ENCODE assay signal across 1 cellular context in the genomic region with DNA sequence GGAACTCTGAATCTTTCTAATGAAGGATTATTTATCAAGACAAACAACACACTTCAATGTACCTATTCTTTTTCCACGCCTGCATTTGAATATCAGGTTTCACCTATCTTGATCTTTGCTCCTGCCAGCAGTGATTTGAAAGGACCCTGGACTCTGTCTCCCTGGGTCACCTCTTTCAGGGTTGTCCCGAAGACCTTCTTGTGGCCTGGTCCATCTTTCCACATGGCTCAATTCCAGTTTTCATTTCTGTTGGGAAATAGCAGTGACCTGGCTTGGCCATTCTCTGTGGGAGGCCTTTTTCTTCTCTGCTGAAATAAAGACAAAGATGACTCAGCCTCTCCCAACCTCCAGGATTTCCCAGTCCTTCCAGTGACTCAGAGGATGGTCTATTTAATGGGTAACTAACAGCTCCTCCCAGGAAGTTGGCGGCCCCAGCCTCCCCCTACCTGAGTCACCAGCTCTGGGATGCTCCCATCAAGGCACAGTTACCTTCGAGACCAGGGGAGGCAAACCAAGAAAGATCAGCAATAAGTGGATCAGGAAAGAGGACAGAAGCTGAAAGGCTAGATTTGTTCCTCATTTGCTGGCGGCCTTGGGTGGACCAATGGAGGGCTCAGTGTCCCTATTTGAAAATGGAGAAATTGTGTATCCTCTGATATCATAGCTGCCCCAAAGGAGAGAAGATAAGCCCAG.
TF ChIP-seq lines count a peak whose summit lies in the region.

No MANE protein-coding gene starts in this region.

TF ChIP-seq in HepG2, 621 proteins besides CTCF, POLR2A, EP300 and RAD21 (continued from another document and continues in another):
- TF ChIP-seq, protein P1, sequence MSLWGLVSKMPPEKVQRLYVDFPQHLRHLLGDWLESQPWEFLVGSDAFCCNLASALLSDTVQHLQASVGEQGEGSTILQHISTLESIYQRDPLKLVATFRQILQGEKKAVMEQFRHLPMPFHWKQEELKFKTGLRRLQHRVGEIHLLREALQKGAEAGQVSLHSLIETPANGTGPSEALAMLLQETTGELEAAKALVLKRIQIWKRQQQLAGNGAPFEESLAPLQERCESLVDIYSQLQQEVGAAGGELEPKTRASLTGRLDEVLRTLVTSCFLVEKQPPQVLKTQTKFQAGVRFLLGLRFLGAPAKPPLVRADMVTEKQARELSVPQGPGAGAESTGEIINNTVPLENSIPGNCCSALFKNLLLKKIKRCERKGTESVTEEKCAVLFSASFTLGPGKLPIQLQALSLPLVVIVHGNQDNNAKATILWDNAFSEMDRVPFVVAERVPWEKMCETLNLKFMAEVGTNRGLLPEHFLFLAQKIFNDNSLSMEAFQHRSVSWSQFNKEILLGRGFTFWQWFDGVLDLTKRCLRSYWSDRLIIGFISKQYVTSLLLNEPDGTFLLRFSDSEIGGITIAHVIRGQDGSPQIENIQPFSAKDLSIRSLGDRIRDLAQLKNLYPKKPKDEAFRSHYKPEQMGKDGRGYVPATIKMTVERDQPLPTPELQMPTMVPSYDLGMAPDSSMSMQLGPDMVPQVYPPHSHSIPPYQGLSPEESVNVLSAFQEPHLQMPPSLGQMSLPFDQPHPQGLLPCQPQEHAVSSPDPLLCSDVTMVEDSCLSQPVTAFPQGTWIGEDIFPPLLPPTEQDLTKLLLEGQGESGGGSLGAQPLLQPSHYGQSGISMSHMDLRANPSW (CRISPR knock-in tag; IDR thresholded peaks at IDR 0.05; ENCODE audit: borderline replicate concordance) = peak; percentile 37; the same call in 1 of the 2 replicates
- TF ChIP-seq IKZF1 (IDR thresholded peaks at IDR 0.05) (no peak), CC2D1A (CRISPR knock-in tag; IDR thresholded peaks at IDR 0.05) (0 out of 2 replicates have a peak, but pooled peaks have one; percentile 43), ZNF20 (CRISPR knock-in tag; IDR thresholded peaks at IDR 0.05) (no peak), DNMT3B (CRISPR knock-in tag; conservative IDR thresholded peaks at IDR 0.05) (peak; percentile 67; the same call in 1 of the 2 replicates), ATF7 (IDR thresholded peaks at IDR 0.05) (no peak), ATF7 (CRISPR knock-in tag; IDR thresholded peaks at IDR 0.05) (peak; percentile 34), SP1 (IDR thresholded peaks at IDR 0.05) (no peak), SP1 (CRISPR knock-in tag; IDR thresholded peaks at IDR 0.05) (peak; percentile 32), CBX2 (IDR thresholded peaks at IDR 0.05; ENCODE audit: low read depth, low read length) (no peak), CBX2 (CRISPR knock-in tag; IDR thresholded peaks at IDR 0.05; ENCODE audit: low read depth) (peak; percentile 92; the same call in 1 of the 2 replicates), SP4 (CRISPR knock-in tag; IDR thresholded peaks at IDR 0.05) (no peak), CHD2 (IDR thresholded peaks at IDR 0.05; ENCODE audit: low read depth, low read length) (no peak), KAT8 (CRISPR knock-in tag; IDR thresholded peaks at IDR 0.05) (peak; percentile 91), ZNF44 (CRISPR knock-in tag; IDR thresholded peaks at IDR 0.05) (no peak), ZNF282 (IDR thresholded peaks at IDR 0.05; ENCODE audit: partially characterized antibody) (no peak), FOXJ3 (CRISPR knock-in tag; IDR thresholded peaks at IDR 0.05; ENCODE audit: borderline replicate concordance) (peak; percentile 86; the same call in 1 of the 2 replicates), MBNL3 (CRISPR knock-in tag; conservative IDR thresholded peaks at IDR 0.05) (no peak), RXRA (CRISPR knock-in tag; IDR thresholded peaks at IDR 0.05) (peak; percentile 88), GPN1 (CRISPR knock-in tag; IDR thresholded peaks at IDR 0.05; ENCODE audit: borderline replicate concordance) (0 out of 2 replicates have a peak, but pooled peaks have one; percentile 16), ETV6 (CRISPR knock-in tag; conservative IDR thresholded peaks at IDR 0.05) (peak; percentile 70; the same call in 1 of the 2 replicates), MAFF (IDR thresholded peaks at IDR 0.05; ENCODE audit: low read depth, low read length) (peak; percentile 72), ZNF670 (CRISPR knock-in tag; IDR thresholded peaks at IDR 0.05; ENCODE audit: borderline replicate concordance) (peak; percentile 74; the same call in 1 of the 2 replicates), ZNF724P (CRISPR knock-in tag; IDR thresholded peaks at IDR 0.05; ENCODE audit: borderline replicate concordance) (peak; percentile 77), HNRNPL (IDR thresholded peaks at IDR 0.05; ENCODE audit: low read depth, low read length) (no peak), NKX3-1 (CRISPR knock-in tag; IDR thresholded peaks at IDR 0.05) (peak; percentile 34; the same call in 1 of the 2 replicates), ZKSCAN5 (CRISPR knock-in tag; IDR thresholded peaks at IDR 0.05) (no peak)
- TF ChIP-seq, protein P2, sequence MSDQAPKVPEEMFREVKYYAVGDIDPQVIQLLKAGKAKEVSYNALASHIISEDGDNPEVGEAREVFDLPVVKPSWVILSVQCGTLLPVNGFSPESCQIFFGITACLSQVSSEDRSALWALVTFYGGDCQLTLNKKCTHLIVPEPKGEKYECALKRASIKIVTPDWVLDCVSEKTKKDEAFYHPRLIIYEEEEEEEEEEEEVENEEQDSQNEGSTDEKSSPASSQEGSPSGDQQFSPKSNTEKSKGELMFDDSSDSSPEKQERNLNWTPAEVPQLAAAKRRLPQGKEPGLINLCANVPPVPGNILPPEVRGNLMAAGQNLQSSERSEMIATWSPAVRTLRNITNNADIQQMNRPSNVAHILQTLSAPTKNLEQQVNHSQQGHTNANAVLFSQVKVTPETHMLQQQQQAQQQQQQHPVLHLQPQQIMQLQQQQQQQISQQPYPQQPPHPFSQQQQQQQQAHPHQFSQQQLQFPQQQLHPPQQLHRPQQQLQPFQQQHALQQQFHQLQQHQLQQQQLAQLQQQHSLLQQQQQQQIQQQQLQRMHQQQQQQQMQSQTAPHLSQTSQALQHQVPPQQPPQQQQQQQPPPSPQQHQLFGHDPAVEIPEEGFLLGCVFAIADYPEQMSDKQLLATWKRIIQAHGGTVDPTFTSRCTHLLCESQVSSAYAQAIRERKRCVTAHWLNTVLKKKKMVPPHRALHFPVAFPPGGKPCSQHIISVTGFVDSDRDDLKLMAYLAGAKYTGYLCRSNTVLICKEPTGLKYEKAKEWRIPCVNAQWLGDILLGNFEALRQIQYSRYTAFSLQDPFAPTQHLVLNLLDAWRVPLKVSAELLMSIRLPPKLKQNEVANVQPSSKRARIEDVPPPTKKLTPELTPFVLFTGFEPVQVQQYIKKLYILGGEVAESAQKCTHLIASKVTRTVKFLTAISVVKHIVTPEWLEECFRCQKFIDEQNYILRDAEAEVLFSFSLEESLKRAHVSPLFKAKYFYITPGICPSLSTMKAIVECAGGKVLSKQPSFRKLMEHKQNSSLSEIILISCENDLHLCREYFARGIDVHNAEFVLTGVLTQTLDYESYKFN (CRISPR knock-in tag; conservative IDR thresholded peaks at IDR 0.05) = peak; percentile 86
- TF ChIP-seq, protein P3, sequence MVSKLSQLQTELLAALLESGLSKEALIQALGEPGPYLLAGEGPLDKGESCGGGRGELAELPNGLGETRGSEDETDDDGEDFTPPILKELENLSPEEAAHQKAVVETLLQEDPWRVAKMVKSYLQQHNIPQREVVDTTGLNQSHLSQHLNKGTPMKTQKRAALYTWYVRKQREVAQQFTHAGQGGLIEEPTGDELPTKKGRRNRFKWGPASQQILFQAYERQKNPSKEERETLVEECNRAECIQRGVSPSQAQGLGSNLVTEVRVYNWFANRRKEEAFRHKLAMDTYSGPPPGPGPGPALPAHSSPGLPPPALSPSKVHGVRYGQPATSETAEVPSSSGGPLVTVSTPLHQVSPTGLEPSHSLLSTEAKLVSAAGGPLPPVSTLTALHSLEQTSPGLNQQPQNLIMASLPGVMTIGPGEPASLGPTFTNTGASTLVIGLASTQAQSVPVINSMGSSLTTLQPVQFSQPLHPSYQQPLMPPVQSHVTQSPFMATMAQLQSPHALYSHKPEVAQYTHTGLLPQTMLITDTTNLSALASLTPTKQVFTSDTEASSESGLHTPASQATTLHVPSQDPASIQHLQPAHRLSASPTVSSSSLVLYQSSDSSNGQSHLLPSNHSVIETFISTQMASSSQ (IDR thresholded peaks at IDR 0.05; ENCODE audit: low read depth) = peak; percentile 94
- TF ChIP-seq, protein P3 (CRISPR knock-in tag; IDR thresholded peaks at IDR 0.05; ENCODE audit: borderline replicate concordance) = peak; percentile 97
- TF ChIP-seq, protein P4, sequence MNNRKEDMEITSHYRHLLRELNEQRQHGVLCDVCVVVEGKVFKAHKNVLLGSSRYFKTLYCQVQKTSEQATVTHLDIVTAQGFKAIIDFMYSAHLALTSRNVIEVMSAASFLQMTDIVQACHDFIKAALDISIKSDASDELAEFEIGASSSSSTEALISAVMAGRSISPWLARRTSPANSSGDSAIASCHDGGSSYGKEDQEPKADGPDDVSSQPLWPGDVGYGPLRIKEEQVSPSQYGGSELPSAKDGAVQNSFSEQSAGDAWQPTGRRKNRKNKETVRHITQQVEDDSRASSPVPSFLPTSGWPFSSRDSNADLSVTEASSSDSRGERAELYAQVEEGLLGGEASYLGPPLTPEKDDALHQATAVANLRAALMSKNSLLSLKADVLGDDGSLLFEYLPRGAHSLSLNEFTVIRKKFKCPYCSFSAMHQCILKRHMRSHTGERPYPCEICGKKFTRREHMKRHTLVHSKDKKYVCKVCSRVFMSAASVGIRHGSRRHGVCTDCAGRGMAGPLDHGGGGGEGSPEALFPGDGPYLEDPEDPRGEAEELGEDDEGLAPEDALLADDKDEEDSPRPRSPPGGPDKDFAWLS (CRISPR knock-in tag; IDR thresholded peaks at IDR 0.05; ENCODE audit: borderline replicate concordance) = no peak
- TF ChIP-seq, protein P5, sequence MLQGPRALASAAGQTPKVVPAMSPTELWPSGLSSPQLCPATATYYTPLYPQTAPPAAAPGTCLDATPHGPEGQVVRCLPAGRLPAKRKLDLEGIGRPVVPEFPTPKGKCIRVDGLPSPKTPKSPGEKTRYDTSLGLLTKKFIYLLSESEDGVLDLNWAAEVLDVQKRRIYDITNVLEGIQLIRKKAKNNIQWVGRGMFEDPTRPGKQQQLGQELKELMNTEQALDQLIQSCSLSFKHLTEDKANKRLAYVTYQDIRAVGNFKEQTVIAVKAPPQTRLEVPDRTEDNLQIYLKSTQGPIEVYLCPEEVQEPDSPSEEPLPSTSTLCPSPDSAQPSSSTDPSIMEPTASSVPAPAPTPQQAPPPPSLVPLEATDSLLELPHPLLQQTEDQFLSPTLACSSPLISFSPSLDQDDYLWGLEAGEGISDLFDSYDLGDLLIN (CRISPR knock-in tag; IDR thresholded peaks at IDR 0.05; ENCODE audit: borderline replicate concordance) = no peak
- TF ChIP-seq, protein P6, sequence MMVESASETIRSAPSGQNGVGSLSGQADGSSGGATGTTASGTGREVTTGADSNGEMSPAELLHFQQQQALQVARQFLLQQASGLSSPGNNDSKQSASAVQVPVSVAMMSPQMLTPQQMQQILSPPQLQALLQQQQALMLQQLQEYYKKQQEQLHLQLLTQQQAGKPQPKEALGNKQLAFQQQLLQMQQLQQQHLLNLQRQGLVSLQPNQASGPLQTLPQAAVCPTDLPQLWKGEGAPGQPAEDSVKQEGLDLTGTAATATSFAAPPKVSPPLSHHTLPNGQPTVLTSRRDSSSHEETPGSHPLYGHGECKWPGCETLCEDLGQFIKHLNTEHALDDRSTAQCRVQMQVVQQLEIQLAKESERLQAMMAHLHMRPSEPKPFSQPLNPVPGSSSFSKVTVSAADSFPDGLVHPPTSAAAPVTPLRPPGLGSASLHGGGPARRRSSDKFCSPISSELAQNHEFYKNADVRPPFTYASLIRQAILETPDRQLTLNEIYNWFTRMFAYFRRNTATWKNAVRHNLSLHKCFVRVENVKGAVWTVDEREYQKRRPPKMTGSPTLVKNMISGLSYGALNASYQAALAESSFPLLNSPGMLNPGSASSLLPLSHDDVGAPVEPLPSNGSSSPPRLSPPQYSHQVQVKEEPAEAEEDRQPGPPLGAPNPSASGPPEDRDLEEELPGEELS (CRISPR knock-in tag; IDR thresholded peaks at IDR 0.05) = peak; percentile 80
- TF ChIP-seq, protein P7, sequence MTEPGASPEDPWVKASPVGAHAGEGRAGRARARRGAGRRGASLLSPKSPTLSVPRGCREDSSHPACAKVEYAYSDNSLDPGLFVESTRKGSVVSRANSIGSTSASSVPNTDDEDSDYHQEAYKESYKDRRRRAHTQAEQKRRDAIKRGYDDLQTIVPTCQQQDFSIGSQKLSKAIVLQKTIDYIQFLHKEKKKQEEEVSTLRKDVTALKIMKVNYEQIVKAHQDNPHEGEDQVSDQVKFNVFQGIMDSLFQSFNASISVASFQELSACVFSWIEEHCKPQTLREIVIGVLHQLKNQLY (CRISPR knock-in tag; IDR thresholded peaks at IDR 0.05) = no peak
- TF ChIP-seq, protein P8, sequence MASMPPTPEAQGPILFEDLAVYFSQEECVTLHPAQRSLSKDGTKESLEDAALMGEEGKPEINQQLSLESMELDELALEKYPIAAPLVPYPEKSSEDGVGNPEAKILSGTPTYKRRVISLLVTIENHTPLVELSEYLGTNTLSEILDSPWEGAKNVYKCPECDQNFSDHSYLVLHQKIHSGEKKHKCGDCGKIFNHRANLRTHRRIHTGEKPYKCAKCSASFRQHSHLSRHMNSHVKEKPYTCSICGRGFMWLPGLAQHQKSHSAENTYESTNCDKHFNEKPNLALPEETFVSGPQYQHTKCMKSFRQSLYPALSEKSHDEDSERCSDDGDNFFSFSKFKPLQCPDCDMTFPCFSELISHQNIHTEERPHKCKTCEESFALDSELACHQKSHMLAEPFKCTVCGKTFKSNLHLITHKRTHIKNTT (CRISPR knock-in tag; IDR thresholded peaks at IDR 0.05) = no peak
- TF ChIP-seq, protein P9, sequence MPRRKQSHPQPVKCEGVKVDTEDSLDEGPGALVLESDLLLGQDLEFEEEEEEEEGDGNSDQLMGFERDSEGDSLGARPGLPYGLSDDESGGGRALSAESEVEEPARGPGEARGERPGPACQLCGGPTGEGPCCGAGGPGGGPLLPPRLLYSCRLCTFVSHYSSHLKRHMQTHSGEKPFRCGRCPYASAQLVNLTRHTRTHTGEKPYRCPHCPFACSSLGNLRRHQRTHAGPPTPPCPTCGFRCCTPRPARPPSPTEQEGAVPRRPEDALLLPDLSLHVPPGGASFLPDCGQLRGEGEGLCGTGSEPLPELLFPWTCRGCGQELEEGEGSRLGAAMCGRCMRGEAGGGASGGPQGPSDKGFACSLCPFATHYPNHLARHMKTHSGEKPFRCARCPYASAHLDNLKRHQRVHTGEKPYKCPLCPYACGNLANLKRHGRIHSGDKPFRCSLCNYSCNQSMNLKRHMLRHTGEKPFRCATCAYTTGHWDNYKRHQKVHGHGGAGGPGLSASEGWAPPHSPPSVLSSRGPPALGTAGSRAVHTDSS (CRISPR knock-in tag; conservative IDR thresholded peaks at IDR 0.05) = no peak
